Comparison of ENCODE assay signal across 8 cellular contexts in genomic region chr5:160418561-160419457, GRCh38. TPM values are rescaled to one million over a fixed set of nuclear protein-coding genes. Genes with fewer than 3 reads are reported as not detected.
DNase-seq lines count a peak whose midpoint lies in the region; ATAC-seq and TF ChIP-seq lines count a peak whose summit lies in the region.

TSS of gene SLU7 (minus strand) at chr5:160419081. CDS start at chr5:160415294, 3,787 bp downstream.

- peak within 1 kb of the TSS; percentile 96 for H3K27ac Mint-ChIP-seq in activated naive CD8-positive, alpha-beta T cell treated with anti-CD3 and anti-CD28 coated beads, Interleukin-2, amount 50 U/mL, for 24 hours

- peak within 1 kb of the TSS; percentile 98 for H3K4ac ChIP-seq in trophoblast cell (ENCODE audit: low read depth, low read length)

- H2BK5ac ChIP-seq in trophoblast cell (ENCODE audit: low read depth, low read length, poor library complexity), result peak within 1 kb of the TSS; percentile 45

- TF ChIP-seq EP300 in transverse colon (IDR thresholded peaks at IDR 0.05; ENCODE audit: low read depth), result no peak

- H2AK5ac ChIP-seq in trophoblast cell (ENCODE audit: low read length), result peak within 1 kb of the TSS; percentile 52

- peak within 1 kb of the TSS; percentile 94 for H3K9ac ChIP-seq in trophoblast cell (ENCODE audit: low read length)

- H3K79me1 ChIP-seq in trophoblast cell (ENCODE audit: low read length), result peaks cover 6% of the 10 kb centered on the region

- H3K4me2 ChIP-seq in trophoblast cell (ENCODE audit: low read length), result peak within 1 kb of the TSS; percentile 92

- H3K4me1 Mint-ChIP-seq in activated naive CD8-positive, alpha-beta T cell treated with anti-CD3 and anti-CD28 coated beads, Interleukin-2, amount 50 U/mL, for 24 hours, result peaks cover 63% of the 10 kb centered on the region

- DNase-seq in GM12865 (ENCODE audit: low read depth) (peak; percentile 98), NCI-H1417 treated with DMSO at 0.1 percent for 48 hours (lab: John Stamatoyannopoulos, UW) (peak; percentile 32), SW480 (ENCODE audit: low spot score) (peak; percentile 94), cardiac muscle cell (ENCODE audit: low read depth in 1 of 2, low spot score in 1 of 2) (peak; percentile 96 to 97), trophoblast cell (peak; percentile 95 to 98), transverse colon (peak; percentile 96)
- DNase-seq in activated naive CD8-positive, alpha-beta T cell treated with anti-CD3 and anti-CD28 coated beads, Interleukin-2, amount 50 U/mL, for 24 hours, result peak; percentile 97

- H3K79me2 ChIP-seq in trophoblast cell (ENCODE audit: control insufficient read depth, insufficient read depth, low read length, poor library complexity), result peaks cover 4% of the 10 kb centered on the region

- peak within 1 kb of the TSS; percentile 98 for H3K4me3 Mint-ChIP-seq in activated naive CD8-positive, alpha-beta T cell treated with anti-CD3 and anti-CD28 coated beads, Interleukin-2, amount 50 U/mL, for 24 hours

- TF ChIP-seq POLR2A in transverse colon (IDR thresholded peaks at IDR 0.05), result peak; percentile 88

- ATAC-seq in HG02763 (IDR thresholded peaks at IDR 0.05; ENCODE audit: unreplicated experiment), result peak; percentile 63
- ATAC-seq in activated naive CD8-positive, alpha-beta T cell treated with anti-CD3 and anti-CD28 coated beads, Interleukin-2, amount 50 U/mL, for 24 hours, result peak; percentile 79

- H4K12ac ChIP-seq in trophoblast cell (ENCODE audit: low read depth, low read length), result peak within 1 kb of the TSS; percentile 97

- H3K36me3 ChIP-seq in cardiac muscle cell (peaks cover 4% of the 10 kb centered on the region), trophoblast cell (ENCODE audit: control insufficient read depth in 1 of 2, insufficient read depth in 2 of 2, low read length in 2 of 2) (no peaks in the 10 kb centered on the region), transverse colon (peaks cover 0 to 10% (median 5%) of the 10 kb centered on the region in 4 donors)

- peak within 1 kb of the TSS; percentile 93 for H4K8ac ChIP-seq in trophoblast cell (ENCODE audit: low read depth, low read length)

- peak within 1 kb of the TSS; percentile 91 for H2AFZ ChIP-seq in trophoblast cell (ENCODE audit: insufficient read depth, low read length, poor library complexity)

- TF ChIP-seq CTCF in GM12865 (IDR thresholded peaks at IDR 0.05; ENCODE audit: insufficient read depth, low read depth, low read length, missing control alignments) (no peak), cardiac muscle cell (IDR thresholded peaks at IDR 0.05; ENCODE audit: low read depth, low read length) (no peak), transverse colon (IDR thresholded peaks at IDR 0.05) (no peak)

- intact Hi-C loops in transverse colon (cut with DNase I; ENCODE audit: low total_unique reads), result no loop called here

- H3K4me1 ChIP-seq in cardiac muscle cell (ENCODE audit: low read depth), result peaks cover 14% of the 10 kb centered on the region
- peaks cover 4 to 10% of the 10 kb centered on the region in 2 experiments for H3K4me1 ChIP-seq in trophoblast cell (ENCODE audit: control insufficient read depth in 1 of 2, insufficient read depth in 2 of 2, low read length in 2 of 2)
- H3K4me1 ChIP-seq in transverse colon, result peaks cover 18 to 44% (median 24%) of the 10 kb centered on the region in 4 donors

- H3K27me3 ChIP-seq in cardiac muscle cell (no peaks in the 10 kb centered on the region), trophoblast cell (ENCODE audit: insufficient read depth, low read length) (no peaks in the 10 kb centered on the region), transverse colon (no peaks in the 10 kb centered on the region)

- H3K9me3 ChIP-seq in cardiac muscle cell (ENCODE audit: low read depth), result no peaks in the 10 kb centered on the region
- H3K9me3 ChIP-seq in trophoblast cell (ENCODE audit: insufficient read depth, low read depth, low read length), result no peaks in the 10 kb centered on the region
- no peaks in the 10 kb centered on the region for H3K9me3 ChIP-seq in transverse colon

- in situ Hi-C loops in transverse colon (cut with MboI; ENCODE audit: low pct_ligation_motif_present in 1 of 4, low pct_unique_long_range_greater_than_20kb in 1 of 4, low sequenced_read_pairs in 3 of 4), result no loop called here

- H3K18ac ChIP-seq in trophoblast cell (ENCODE audit: low read length), result peak within 1 kb of the TSS; percentile 74

- H3K27me3 Mint-ChIP-seq in activated naive CD8-positive, alpha-beta T cell treated with anti-CD3 and anti-CD28 coated beads, Interleukin-2, amount 50 U/mL, for 24 hours, result no peaks in the 10 kb centered on the region

- H3K23ac ChIP-seq in trophoblast cell (ENCODE audit: low read length), result no peak within 1 kb of the TSS

- WGBS in trophoblast cell (ENCODE audit: extremely low coverage, insufficient coverage, insufficient read length), result no CpG with 5 or more reads among the region's 48 CpGs
- 0 to 1% methylated on average over 29 to 48 of the region's 48 CpGs for WGBS in transverse colon (ENCODE audit: low coverage in 1 of 2), 2 donors

- H3K36me3 Mint-ChIP-seq in activated naive CD8-positive, alpha-beta T cell treated with anti-CD3 and anti-CD28 coated beads, Interleukin-2, amount 50 U/mL, for 24 hours (ENCODE audit: low read depth), result peaks cover 16% of the 10 kb centered on the region

- peak within 1 kb of the TSS; percentile 74 for H4K91ac ChIP-seq in trophoblast cell (ENCODE audit: low read depth, low read length)

- H3K4me3 ChIP-seq in GM12865 (ENCODE audit: low read depth, low read length) (peak within 1 kb of the TSS; percentile 74), cardiac muscle cell (peak within 1 kb of the TSS; percentile 84), trophoblast cell (ENCODE audit: low read depth, low read length) (peak within 1 kb of the TSS; percentile 95), transverse colon (peak within 1 kb of the TSS; percentile 68 to 85 (median 69))

- H2BK120ac ChIP-seq in trophoblast cell (ENCODE audit: insufficient read depth, low read length, poor library complexity), result peak within 1 kb of the TSS; percentile 11

- H3K9me3 Mint-ChIP-seq in activated naive CD8-positive, alpha-beta T cell treated with anti-CD3 and anti-CD28 coated beads, Interleukin-2, amount 50 U/mL, for 24 hours, result no peaks in the 10 kb centered on the region

- no peak within 1 kb of the TSS for H2BK12ac ChIP-seq in trophoblast cell (ENCODE audit: low read length)

- H3K14ac ChIP-seq in trophoblast cell (ENCODE audit: low read length), result peak within 1 kb of the TSS; percentile 59

- H3K27ac ChIP-seq in cardiac muscle cell (peak within 1 kb of the TSS; percentile 76), trophoblast cell (ENCODE audit: low read depth, low read length) (peak within 1 kb of the TSS; percentile 73), transverse colon (peak within 1 kb of the TSS; percentile 84 to 92 (median 88))

RNA-seq across cellular contexts. Expression of gene SLU7, which starts in this region (rescaled TPM):
- 30.1 and 34.0 TPM in 2 replicates for total RNA-seq in cardiac muscle cell
- 44.7 and 49.7 TPM in 2 replicates for polyA plus RNA-seq in cardiac muscle cell
- polyA plus RNA-seq in trophoblast cell (2013), result 41.6 and 43.3 TPM in 2 replicates
- total RNA-seq in transverse colon, result 10 to 100 TPM; 10.5 to 69.2 (median 52.5) TPM

Comparison
In these comparisons a context has a peak if more than half of its experiments do, and no peak if none do; other contexts are left out.
1. Peak in every context shown above with its lines: DNase-seq, ATAC-seq, H3K4me3 ChIP-seq and H3K27ac ChIP-seq.
2. DNase-seq: peak in every context shown above with its lines; median percentile 98 in GM12865; 97 in activated naive CD8-positive, alpha-beta T cell treated with anti-CD3 and anti-CD28 coated beads, Interleukin-2, amount 50 U/mL, for 24 hours; 96 in cardiac muscle cell; 96 in trophoblast cell; 96 in transverse colon; 94 in SW480; 32 in NCI-H1417 treated with DMSO at 0.1 percent for 48 hours.